In genomic region chr1:114669562-114670082, GRCh38 we compare ENCODE assay signal across 8 cellular contexts. TPM values are rescaled to one million over a fixed set of nuclear protein-coding genes. Genes with fewer than 3 reads are reported as not detected.
DNase-seq lines count a peak whose midpoint lies in the region; ATAC-seq and TF ChIP-seq lines count a peak whose summit lies in the region.

A gene with protein sequence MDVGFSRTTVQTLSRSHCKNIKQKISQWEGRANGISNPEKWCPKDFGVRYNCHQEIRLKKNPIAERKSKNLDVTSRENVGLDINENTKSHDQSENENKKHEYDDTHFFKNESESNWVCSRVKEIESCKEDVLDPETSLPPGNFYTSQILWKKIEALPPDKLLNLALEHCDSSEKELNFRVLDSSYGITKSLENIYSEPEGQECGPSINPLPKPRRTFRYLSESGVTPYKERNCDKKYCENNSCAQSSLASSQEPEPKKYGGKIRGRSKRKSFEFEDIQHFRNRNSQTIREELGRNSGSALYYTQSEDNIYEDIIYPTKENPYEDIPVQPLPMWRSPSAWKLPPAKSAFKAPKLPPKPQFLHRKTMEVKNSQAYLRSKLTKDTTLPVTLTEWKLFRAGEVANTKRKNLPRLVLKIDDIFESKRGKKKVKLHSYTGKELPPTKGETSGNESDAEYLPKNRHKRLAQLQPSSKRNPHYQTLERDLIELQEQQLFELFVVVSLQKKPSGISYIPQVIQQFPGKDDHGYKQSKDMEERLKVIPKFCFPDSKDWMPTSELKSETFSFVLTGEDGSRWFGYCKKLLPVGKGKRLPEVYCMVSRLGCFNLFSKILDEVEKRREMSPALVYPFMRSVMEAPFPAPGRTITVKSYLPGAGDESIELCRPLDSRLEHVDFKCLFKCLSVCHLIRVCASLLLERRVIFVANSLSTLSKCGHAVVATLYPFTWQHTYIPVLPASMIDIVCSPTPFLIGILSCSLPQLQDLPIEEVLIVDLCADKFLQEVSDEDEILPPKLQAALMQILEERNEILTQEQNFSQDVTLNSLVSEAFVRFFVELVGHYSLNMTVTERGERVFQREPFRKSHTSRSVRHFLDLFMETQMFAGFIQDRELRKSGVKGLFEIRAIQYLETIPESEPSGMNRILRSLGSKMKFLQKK (minus strand): TSS chr1:114670049. CDS start chr1:114625984, 44,065 bp downstream.

- H3K27ac ChIP-seq in CD8-positive, alpha-beta T cell (ENCODE audit: low read depth, low read length): peak within 1 kb of the TSS; percentile 49
- H3K27ac ChIP-seq in iPS-18a (ENCODE audit: low read length): no peak within 1 kb of the TSS

- no peaks in the 10 kb centered on the region for H3K9me3 Mint-ChIP-seq in CD8-positive, alpha-beta T cell
- H3K9me3 Mint-ChIP-seq in activated naive CD4-positive, alpha-beta T cell treated with anti-CD3 and anti-CD28 coated beads, Interleukin-2, amount 50 U/mL, for 72 hours: no peaks in the 10 kb centered on the region
- H3K9me3 Mint-ChIP-seq in stimulated activated naive B cell treated with anti-CD40 and anti-IgM and Interleukin-4, amounts not matched to agents 10 μg/mL and 1 μg/mL and 100 μg/mL, for 72 hours: no peaks in the 10 kb centered on the region

- H3K36me3 Mint-ChIP-seq in CD8-positive, alpha-beta T cell: peaks cover 5% of the 10 kb centered on the region
- no peaks in the 10 kb centered on the region for H3K36me3 Mint-ChIP-seq in activated naive CD4-positive, alpha-beta T cell treated with anti-CD3 and anti-CD28 coated beads, Interleukin-2, amount 50 U/mL, for 72 hours
- H3K36me3 Mint-ChIP-seq in stimulated activated naive B cell treated with anti-CD40 and anti-IgM and Interleukin-4, amounts not matched to agents 10 μg/mL and 1 μg/mL and 100 μg/mL, for 72 hours: peaks cover 0 to 1% of the 10 kb centered on the region in 2 donors

- CTCF ChIA-PET in CD8-positive, alpha-beta T cell (lab: Charles Lee): interaction anchor here (1.4 to 2.0 kb wide), 2 partner anchors 10 to 322 kb away, joined by 3 to 8 read pairs; no protein-coding TSS in a partner anchor

- peak; percentile 38 for ATAC-seq in CD8-positive, alpha-beta T cell
- ATAC-seq in GM19351 (IDR thresholded peaks at IDR 0.05; ENCODE audit: unreplicated experiment): peak; percentile 62
- peak; percentile 73 for ATAC-seq in HG03354 (IDR thresholded peaks at IDR 0.05; ENCODE audit: poor library complexity, severe bottlenecking, unreplicated experiment)
- ATAC-seq in activated naive CD4-positive, alpha-beta T cell treated with anti-CD3 and anti-CD28 coated beads, Interleukin-2, amount 50 U/mL, for 72 hours: peak; percentile 63 to 70
- peak; percentile 76 to 79 for ATAC-seq in stimulated activated naive B cell treated with anti-CD40 and anti-IgM and Interleukin-4, amounts not matched to agents 10 μg/mL and 1 μg/mL and 100 μg/mL, for 72 hours (replicated peaks)

- POLR2A ChIA-PET in CD8-positive, alpha-beta T cell (lab: Charles Lee): interaction anchor here (0.9 to 1.2 kb wide), 5 partner anchors 48 to 158 kb away, joined by 3 to 4 read pairs (median 3); partner anchors contain the start of genes SIKE1 and TRIM33

- H3K9me3 ChIP-seq in CD8-positive, alpha-beta T cell (ENCODE audit: low read length): no peaks in the 10 kb centered on the region
- no peaks in the 10 kb centered on the region for H3K9me3 ChIP-seq in iPS-18a (ENCODE audit: control insufficient read depth, low read depth, low read length)

- no peaks in the 10 kb centered on the region for H3K27me3 ChIP-seq in CD8-positive, alpha-beta T cell (ENCODE audit: insufficient read depth, low read length)
- H3K27me3 ChIP-seq in iPS-18a (ENCODE audit: control insufficient read depth, insufficient read depth, low read length): peaks cover 26% of the 10 kb centered on the region

- DNase-seq in CD8-positive, alpha-beta T cell: peak in 2 of 7 experiments; percentile 83
- DNase-seq in activated naive CD4-positive, alpha-beta T cell treated with anti-CD3 and anti-CD28 coated beads, Interleukin-2, amount 50 U/mL, for 72 hours (ENCODE audit: low spot score in 2 of 2): peak in 1 of 2 donors; percentile 76
- DNase-seq in stimulated activated naive B cell treated with anti-CD40 and anti-IgM and Interleukin-4, amounts not matched to agents 10 μg/mL and 1 μg/mL and 100 μg/mL, for 72 hours: no peak
- DNase-seq in NCI-H187 treated with DMSO at 0.1 percent for 48 hours (lab: John Stamatoyannopoulos, UW): no peak
- DNase-seq in GOT3 (lab: John Stamatoyannopoulos, UW): no peak

- H3K27ac Mint-ChIP-seq in CD8-positive, alpha-beta T cell: peak within 1 kb of the TSS; percentile 92
- peak within 1 kb of the TSS; percentile 30 to 76 for H3K27ac Mint-ChIP-seq in activated naive CD4-positive, alpha-beta T cell treated with anti-CD3 and anti-CD28 coated beads, Interleukin-2, amount 50 U/mL, for 72 hours
- H3K27ac Mint-ChIP-seq in stimulated activated naive B cell treated with anti-CD40 and anti-IgM and Interleukin-4, amounts not matched to agents 10 μg/mL and 1 μg/mL and 100 μg/mL, for 72 hours: peak within 1 kb of the TSS; percentile 38

- intact Hi-C loops in CD8-positive, alpha-beta T cell (cut with DNase I, micrococcal nuclease): loop anchor here (1.0 to 10.0 kb wide), 10 partner anchors 47 to 692 kb away; partner anchors contain the start of genes BCAS2 (in 2 of the 2), NRAS (in 2 of the 2), OLFML3 (in 2 of the 2) and TRIM33 (in 2 of the 2)

- peaks cover 5% of the 10 kb centered on the region for H3K4me1 ChIP-seq in CD8-positive, alpha-beta T cell (ENCODE audit: insufficient read depth, low read length)
- H3K4me1 ChIP-seq in iPS-18a (ENCODE audit: control insufficient read depth, low read depth, low read length): peaks cover 4% of the 10 kb centered on the region

- H3K36me3 ChIP-seq in CD8-positive, alpha-beta T cell (ENCODE audit: insufficient read depth, low read length): no peaks in the 10 kb centered on the region
- no peaks in the 10 kb centered on the region for H3K36me3 ChIP-seq in iPS-18a (ENCODE audit: control insufficient read depth, low read depth, low read length)

- H3K9ac ChIP-seq in iPS-18a (ENCODE audit: low read length): peak within 1 kb of the TSS; percentile 39

- peaks cover 14% of the 10 kb centered on the region for H3K4me1 Mint-ChIP-seq in CD8-positive, alpha-beta T cell (ENCODE audit: low read depth)
- H3K4me1 Mint-ChIP-seq in stimulated activated naive B cell treated with anti-CD40 and anti-IgM and Interleukin-4, amounts not matched to agents 10 μg/mL and 1 μg/mL and 100 μg/mL, for 72 hours: peaks cover 2 to 5% of the 10 kb centered on the region in 2 donors

- no peak for TF ChIP-seq CTCF in CD8-positive, alpha-beta T cell (IDR thresholded peaks at IDR 0.05)

- peaks cover 8% of the 10 kb centered on the region for H3K27me3 Mint-ChIP-seq in CD8-positive, alpha-beta T cell (ENCODE audit: low read depth)
- H3K27me3 Mint-ChIP-seq in stimulated activated naive B cell treated with anti-CD40 and anti-IgM and Interleukin-4, amounts not matched to agents 10 μg/mL and 1 μg/mL and 100 μg/mL, for 72 hours: peaks cover 28 to 41% of the 10 kb centered on the region in 2 donors

- H3K4me3 ChIP-seq in CD8-positive, alpha-beta T cell (ENCODE audit: low read depth, low read length): peak within 1 kb of the TSS; percentile 77
- peak within 1 kb of the TSS; percentile 75 for H3K4me3 ChIP-seq in iPS-18a (ENCODE audit: low read length)

- peak within 1 kb of the TSS; percentile 98 for H3K4me3 Mint-ChIP-seq in CD8-positive, alpha-beta T cell
- peak within 1 kb of the TSS; percentile 89 to 95 for H3K4me3 Mint-ChIP-seq in stimulated activated naive B cell treated with anti-CD40 and anti-IgM and Interleukin-4, amounts not matched to agents 10 μg/mL and 1 μg/mL and 100 μg/mL, for 72 hours

RNA-seq across cellular contexts. Expression of the gene that starts here (rescaled TPM):
- 1 to 10 TPM; 5.3 to 6.6 TPM for total RNA-seq in CD8-positive, alpha-beta T cell
- 1 to 10 TPM in 1 of 2 donors, under 1 TPM in 1; 0.35 to 2.3 TPM for total RNA-seq in activated naive CD4-positive, alpha-beta T cell treated with anti-CD3 and anti-CD28 coated beads, Interleukin-2, amount 50 U/mL, for 72 hours

Comparison
In these comparisons a context has a peak if more than half of its experiments do, and no peak if none do; other contexts are left out.
1. H3K27ac Mint-ChIP-seq: peak in every context shown above with its lines; median percentile 92 in CD8-positive, alpha-beta T cell; 53 in activated naive CD4-positive, alpha-beta T cell treated with anti-CD3 and anti-CD28 coated beads, Interleukin-2, amount 50 U/mL, for 72 hours; 38 in stimulated activated naive B cell treated with anti-CD40 and anti-IgM and Interleukin-4, amounts not matched to agents 10 μg/mL and 1 μg/mL and 100 μg/mL, for 72 hours.